ENCODE assay signal across 12 cellular contexts in the genomic region with DNA sequence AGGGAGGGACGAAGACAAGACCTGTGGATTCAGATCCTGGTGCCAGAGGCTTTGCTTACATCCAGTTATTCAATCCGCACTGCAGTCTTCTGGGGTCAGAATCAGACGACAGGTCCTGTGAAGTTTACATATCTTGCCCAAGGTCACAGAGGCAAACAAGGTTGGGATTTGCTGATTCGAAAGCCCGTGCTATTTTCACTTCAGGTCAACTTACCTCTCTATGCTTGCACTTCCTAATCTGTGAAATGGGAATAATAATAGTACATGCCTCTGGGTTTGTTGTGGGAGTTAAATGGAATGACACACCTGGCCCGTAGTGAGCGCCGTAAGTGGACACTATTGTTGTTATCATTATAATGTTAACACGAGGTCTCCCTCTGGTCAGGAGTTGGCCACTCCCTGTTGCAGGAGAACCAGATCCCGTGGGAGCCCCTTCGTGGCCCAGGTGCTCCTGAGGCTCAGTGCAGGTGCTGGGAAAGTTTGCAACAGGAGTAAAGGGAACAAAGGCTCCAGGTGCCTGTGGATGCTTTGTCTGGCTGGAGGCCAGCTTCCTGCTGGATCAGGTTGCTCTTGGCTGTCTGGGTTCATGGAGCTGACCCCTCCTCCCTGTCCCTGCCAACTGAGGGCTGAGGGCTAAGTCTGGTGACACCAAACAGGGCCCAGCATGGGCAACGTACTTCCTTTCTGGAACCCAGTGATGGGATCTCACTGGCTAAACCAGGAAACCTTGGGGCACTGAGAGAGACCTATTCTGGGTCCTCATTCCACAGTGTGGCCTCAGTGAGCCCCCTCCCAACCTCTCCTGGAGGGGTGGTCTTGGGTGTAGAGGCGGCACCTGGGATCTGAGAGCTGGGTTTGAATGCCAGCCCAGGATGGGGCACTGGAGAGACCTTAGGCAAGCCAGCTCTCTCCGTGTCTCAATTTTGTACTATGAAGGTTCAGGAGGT. TPM values are rescaled to one million over a fixed set of nuclear protein-coding genes. Genes with fewer than 3 reads are reported as not detected.
DNase-seq lines count a peak whose midpoint lies in the region; ATAC-seq and TF ChIP-seq lines count a peak whose summit lies in the region.
"Had no signal": no experiment of that assay in that cellular context is flagged by ENCODE, and none has a peak within 500 bp of the region (broad histone marks: within the 10 kb centered on the region; RNA-seq: fewer than 3 reads in every experiment).

No MANE protein-coding gene starts in this region.

- H3K36me3 ChIP-seq in NT2/D1 (ENCODE audit: insufficient read depth, insufficient read length, low read length) (no peaks in the 10 kb centered on the region), transverse colon (no peaks in the 10 kb centered on the region)
- H3K36me3 ChIP-seq: heart left ventricle had no signal

- H3K4me3 Mint-ChIP-seq in activated CD4-positive, alpha-beta T cell treated with anti-CD3 and anti-CD28 coated beads, Interleukin-2, amount 10 ng/mL, durations not matched to agents 7 days and 5 days, result no peak overlapping the region

- no peaks in the 10 kb centered on the region for H3K9me3 Mint-ChIP-seq in activated CD4-positive, alpha-beta T cell treated with anti-CD3 and anti-CD28 coated beads, Interleukin-2, amount 10 ng/mL, durations not matched to agents 7 days and 5 days
- H3K9me3 Mint-ChIP-seq: IgD-negative memory B cell had no signal

- no peak for TF ChIP-seq EP300 in transverse colon (IDR thresholded peaks at IDR 0.05; ENCODE audit: low read depth)

- H3K27ac ChIP-seq in transverse colon, result peak overlapping the region; percentile 82 to 89 (median 87)

- POLR2A ChIA-PET in activated CD4-positive, alpha-beta T cell treated with anti-CD3 and anti-CD28 coated beads, Interleukin-2, amount 10 ng/mL, durations not matched to agents 7 days and 5 days (lab: Charles Lee), result no interaction called here

- H3K4me1 ChIP-seq in NT2/D1 (ENCODE audit: insufficient read depth, insufficient read length) (peaks cover 13% of the 10 kb centered on the region), transverse colon (peaks cover 37 to 83% (median 62%) of the 10 kb centered on the region in 4 donors)

- peaks cover 28% of the 10 kb centered on the region for H3K4me1 Mint-ChIP-seq in activated CD4-positive, alpha-beta T cell treated with anti-CD3 and anti-CD28 coated beads, Interleukin-2, amount 10 ng/mL, durations not matched to agents 7 days and 5 days

- 49 to 66% methylated on average over 5 to 14 of the region's 14 CpGs for WGBS in transverse colon (ENCODE audit: low coverage in 1 of 2), 2 donors

- H3K36me3 Mint-ChIP-seq in activated CD4-positive, alpha-beta T cell treated with anti-CD3 and anti-CD28 coated beads, Interleukin-2, amount 10 ng/mL, durations not matched to agents 7 days and 5 days (ENCODE audit: low read depth), result no peaks in the 10 kb centered on the region

- H3K27me3 ChIP-seq in NT2/D1 (ENCODE audit: insufficient read depth, insufficient read length), result no peaks in the 10 kb centered on the region
- H3K27me3 ChIP-seq in transverse colon, result no peaks in the 10 kb centered on the region
- H3K27me3 ChIP-seq: heart left ventricle had no signal

- H3K27me3 Mint-ChIP-seq in activated CD4-positive, alpha-beta T cell treated with anti-CD3 and anti-CD28 coated beads, Interleukin-2, amount 10 ng/mL, durations not matched to agents 7 days and 5 days, result peaks cover 4% of the 10 kb centered on the region
- H3K27me3 Mint-ChIP-seq: IgD-negative memory B cell had no signal

- TF ChIP-seq POLR2A in transverse colon (IDR thresholded peaks at IDR 0.05), result peak; percentile 31

- TF ChIP-seq CTCF in transverse colon (IDR thresholded peaks at IDR 0.05), result no peak

- H3K4me3 ChIP-seq in NT2/D1 (ENCODE audit: insufficient read length, low read depth) (no peak overlapping the region), transverse colon (peak overlapping the region in 1 of 4 donors; percentile 28)
- H3K4me3 ChIP-seq: heart left ventricle had no signal

- H3K9me3 ChIP-seq in NT2/D1 (ENCODE audit: insufficient read depth, low read length), result no peaks in the 10 kb centered on the region
- no peaks in the 10 kb centered on the region for H3K9me3 ChIP-seq in transverse colon
- H3K9me3 ChIP-seq: heart left ventricle had no signal

- in situ Hi-C loops in transverse colon (cut with MboI; ENCODE audit: low pct_ligation_motif_present in 1 of 4, low pct_unique_long_range_greater_than_20kb in 1 of 4, low sequenced_read_pairs in 3 of 4), result loop anchor here in 1 of 4 donors (10.0 kb wide), 1 partner anchor 54 kb away; no protein-coding TSS in a partner anchor

- CTCF ChIA-PET in activated CD4-positive, alpha-beta T cell treated with anti-CD3 and anti-CD28 coated beads, Interleukin-2, amount 10 ng/mL, durations not matched to agents 7 days and 5 days (lab: Charles Lee), result interaction anchor here (0.6 to 1.1 kb wide), 2 partner anchors 15 to 35 kb away, joined by 3 read pairs; no protein-coding TSS in a partner anchor

- intact Hi-C loops in transverse colon (cut with DNase I; ENCODE audit: low total_unique reads), result no loop called here

- ATAC-seq in GM18861 (IDR thresholded peaks at IDR 0.05; ENCODE audit: unreplicated experiment) (no peak), HG03045 (IDR thresholded peaks at IDR 0.05; ENCODE audit: unreplicated experiment) (no peak)
- ATAC-seq: heart left ventricle had no signal

- peak; percentile 54 for DNase-seq in NCI-H1092 (lab: John Stamatoyannopoulos, UW)
- no peak for DNase-seq in NT2/D1 (ENCODE audit: low read depth, low spot score)
- peak; percentile 72 for DNase-seq in iPS-NIHi11 (ENCODE audit: low spot score)
- DNase-seq in transverse colon, result peak; percentile 85
- no peak for DNase-seq in RKO (ENCODE audit: low spot score)
- no peak for DNase-seq in activated CD4-positive, alpha-beta T cell treated with anti-CD3 and anti-CD28 coated beads, Interleukin-2, amount 10 ng/mL, durations not matched to agents 7 days and 5 days
- DNase-seq: central memory CD4-positive, alpha-beta T cell; GF-D8; heart left ventricle had no signal

- no peak overlapping the region for H3K27ac Mint-ChIP-seq in activated CD4-positive, alpha-beta T cell treated with anti-CD3 and anti-CD28 coated beads, Interleukin-2, amount 10 ng/mL, durations not matched to agents 7 days and 5 days

- H3K9ac ChIP-seq in NT2/D1 (ENCODE audit: insufficient read length, low read depth), result peak overlapping the region; percentile 37

RNA-seq across cellular contexts. Expression of gene SEMA4B, which starts 40.1 kb away (rescaled TPM):
- 100 to 1,000 TPM; 115 to 193 (median 134) TPM for total RNA-seq in transverse colon
- 10 to 100 TPM; 23.4 to 26.7 TPM for total RNA-seq in activated CD4-positive, alpha-beta T cell treated with anti-CD3 and anti-CD28 coated beads, Interleukin-2, amount 10 ng/mL, durations not matched to agents 7 days and 5 days

RNA-seq across cellular contexts. Expression of gene IDH2, which starts 58.8 kb away (rescaled TPM):
- 100 to 1,000 TPM in 1 of 4 donors, 10 to 100 TPM in 3; 19.1 to 101 (median 85.1) TPM for total RNA-seq in transverse colon
- 100 to 1,000 TPM; 332 to 349 TPM for total RNA-seq in activated CD4-positive, alpha-beta T cell treated with anti-CD3 and anti-CD28 coated beads, Interleukin-2, amount 10 ng/mL, durations not matched to agents 7 days and 5 days

Comparison
In these comparisons a context has a peak if more than half of its experiments do, and no peak if none do; other contexts are left out.
1. DNase-seq: peak in NCI-H1092 (single experiment), iPS-NIHi11 (single experiment) and transverse colon (single experiment); none in NT2/D1 (single experiment), RKO (single experiment) and activated CD4-positive, alpha-beta T cell treated with anti-CD3 and anti-CD28 coated beads, Interleukin-2, amount 10 ng/mL, durations not matched to agents 7 days and 5 days (single experiment).
2. RNA of gene SEMA4B, which starts 40.1 kb away (total RNA-seq): 115 to 193 TPM in transverse colon; 23.4 to 26.7 TPM in activated CD4-positive, alpha-beta T cell treated with anti-CD3 and anti-CD28 coated beads, Interleukin-2, amount 10 ng/mL, durations not matched to agents 7 days and 5 days; every median in the first group is over 4 times any median in the second.